8 cellular contexts compared by ENCODE assay signal in the genomic region with DNA sequence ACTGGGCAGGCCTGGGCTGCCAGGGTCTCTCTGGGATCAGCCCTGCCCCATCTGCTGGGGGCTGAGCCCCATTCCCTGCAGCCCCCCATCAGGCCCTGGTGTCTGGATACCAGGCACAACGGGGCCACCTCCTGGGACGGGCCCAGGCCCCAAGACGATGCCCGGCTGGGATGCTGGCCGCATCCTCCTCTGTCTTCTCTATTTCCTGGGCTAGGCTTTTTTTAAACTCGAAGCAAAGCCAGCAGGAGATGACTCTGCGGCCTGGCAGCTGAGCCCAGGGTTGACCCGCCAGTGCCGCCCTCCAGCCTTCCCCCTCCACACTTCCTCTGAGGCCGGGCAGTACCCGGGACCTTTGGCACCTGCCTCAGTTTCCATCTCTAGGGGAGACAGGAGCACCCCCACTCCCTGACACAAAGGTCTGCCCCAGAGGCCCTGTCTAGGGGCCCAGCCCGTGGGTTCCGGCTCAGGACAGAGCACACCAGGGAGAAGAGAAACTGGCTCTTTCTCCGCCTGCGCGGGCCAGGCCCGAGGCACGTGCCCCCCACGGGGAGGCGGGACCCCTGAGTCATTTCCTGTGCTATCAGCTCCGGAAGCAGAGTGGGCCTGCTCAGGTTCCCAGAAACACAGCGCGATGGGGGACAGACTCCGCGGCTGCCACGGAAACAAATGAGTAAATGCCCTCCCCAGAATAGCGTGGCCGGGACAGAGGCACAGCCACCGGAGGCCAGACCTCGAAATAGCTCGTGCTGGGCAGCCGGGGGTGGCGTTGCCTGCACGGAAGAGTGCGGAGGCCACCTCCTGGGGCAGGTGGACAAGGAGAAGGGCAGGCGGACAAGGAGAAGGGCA.
DNase-seq lines count a peak whose midpoint lies in the region; ATAC-seq and TF ChIP-seq lines count a peak whose summit lies in the region.

No MANE protein-coding gene starts in this region.

- H3K9me3 Mint-ChIP-seq in activated naive CD8-positive, alpha-beta T cell treated with anti-CD3 and anti-CD28 coated beads, Interleukin-2, amount 10 ng/mL, durations not matched to agents 7 days and 5 days = no peaks in the 10 kb centered on the region
- no peaks in the 10 kb centered on the region for H3K9me3 Mint-ChIP-seq in endothelial cell (ENCODE audit: unreplicated experiment)

- TF ChIP-seq CTCF in endothelial cell (IDR thresholded peaks at IDR 0.05; ENCODE audit: unreplicated experiment) = no peak

- H3K27me3 Mint-ChIP-seq in activated naive CD8-positive, alpha-beta T cell treated with anti-CD3 and anti-CD28 coated beads, Interleukin-2, amount 10 ng/mL, durations not matched to agents 7 days and 5 days = no peaks in the 10 kb centered on the region
- H3K27me3 Mint-ChIP-seq in endothelial cell (ENCODE audit: unreplicated experiment) = no peaks in the 10 kb centered on the region

- H3K4me1 Mint-ChIP-seq in activated naive CD8-positive, alpha-beta T cell treated with anti-CD3 and anti-CD28 coated beads, Interleukin-2, amount 10 ng/mL, durations not matched to agents 7 days and 5 days = peaks cover 41% of the 10 kb centered on the region
- peaks cover 20% of the 10 kb centered on the region for H3K4me1 Mint-ChIP-seq in endothelial cell (ENCODE audit: unreplicated experiment)

- H3K27ac Mint-ChIP-seq in activated naive CD8-positive, alpha-beta T cell treated with anti-CD3 and anti-CD28 coated beads, Interleukin-2, amount 10 ng/mL, durations not matched to agents 7 days and 5 days = peak overlapping the region; percentile 100
- no peak overlapping the region for H3K27ac Mint-ChIP-seq in endothelial cell (ENCODE audit: unreplicated experiment)

- POLR2A ChIA-PET in activated naive CD8-positive, alpha-beta T cell treated with anti-CD3 and anti-CD28 coated beads, Interleukin-2, amount 10 ng/mL, durations not matched to agents 7 days and 5 days (lab: Charles Lee) = interaction anchor here (1.0 to 6.5 kb wide), 11 partner anchors 8 to 319 kb away, joined by 3 to 164 read pairs (median 5); a partner anchor contains a TSS

- H3K4me3 Mint-ChIP-seq in activated naive CD8-positive, alpha-beta T cell treated with anti-CD3 and anti-CD28 coated beads, Interleukin-2, amount 10 ng/mL, durations not matched to agents 7 days and 5 days = peak overlapping the region; percentile 97
- H3K4me3 Mint-ChIP-seq in endothelial cell (ENCODE audit: unreplicated experiment) = no peak overlapping the region

- ATAC-seq in GM18861 (IDR thresholded peaks at IDR 0.05; ENCODE audit: unreplicated experiment) (peak; percentile 69), HG03045 (IDR thresholded peaks at IDR 0.05; ENCODE audit: unreplicated experiment) (peak; percentile 60)
- peak; percentile 86 for ATAC-seq in activated naive CD8-positive, alpha-beta T cell treated with anti-CD3 and anti-CD28 coated beads, Interleukin-2, amount 10 ng/mL, durations not matched to agents 7 days and 5 days (ENCODE audit: low read depth)

- peak; percentile 75 for DNase-seq in SKM-1 treated with dmso at 0.1 percent for 144 hours (lab: John Stamatoyannopoulos, UW; ENCODE audit: unreplicated experiment)
- peak; percentile 92 for DNase-seq in activated naive CD8-positive, alpha-beta T cell treated with anti-CD3 and anti-CD28 coated beads, Interleukin-2, amount 10 ng/mL, durations not matched to agents 7 days and 5 days
- DNase-seq in left kidney (ENCODE audit: low read depth, low spot score) = peak; percentile 78
- DNase-seq in stimulated activated CD4-positive, alpha-beta T cell treated with anti-CD3 and anti-CD28 coated beads, Interleukin-2, amount 100 ng/mL, for 48 hours = peak; percentile 83 to 84
- no peak for DNase-seq in endothelial cell (ENCODE audit: low spot score)
- DNase-seq in NCI-H526 treated with DMSO at 0.1 percent for 48 hours (lab: John Stamatoyannopoulos, UW) = no peak

- peaks cover 18% of the 10 kb centered on the region for H3K36me3 Mint-ChIP-seq in activated naive CD8-positive, alpha-beta T cell treated with anti-CD3 and anti-CD28 coated beads, Interleukin-2, amount 10 ng/mL, durations not matched to agents 7 days and 5 days
- peaks cover 5% of the 10 kb centered on the region for H3K36me3 Mint-ChIP-seq in endothelial cell (ENCODE audit: low read depth, unreplicated experiment)

Comparison
In these comparisons a context has a peak if more than half of its experiments do, and no peak if none do; other contexts are left out.
1. DNase-seq: peak in SKM-1 treated with dmso at 0.1 percent for 144 hours (single experiment), activated naive CD8-positive, alpha-beta T cell treated with anti-CD3 and anti-CD28 coated beads, Interleukin-2, amount 10 ng/mL, durations not matched to agents 7 days and 5 days (single experiment), left kidney (single experiment) and stimulated activated CD4-positive, alpha-beta T cell treated with anti-CD3 and anti-CD28 coated beads, Interleukin-2, amount 100 ng/mL, for 48 hours (2 of 2); none in endothelial cell (single experiment) and NCI-H526 treated with DMSO at 0.1 percent for 48 hours (single experiment).
2. Peak in every context shown above with its lines, with median percentiles within 50 percentile points of each other: ATAC-seq.